In the genomic region with DNA sequence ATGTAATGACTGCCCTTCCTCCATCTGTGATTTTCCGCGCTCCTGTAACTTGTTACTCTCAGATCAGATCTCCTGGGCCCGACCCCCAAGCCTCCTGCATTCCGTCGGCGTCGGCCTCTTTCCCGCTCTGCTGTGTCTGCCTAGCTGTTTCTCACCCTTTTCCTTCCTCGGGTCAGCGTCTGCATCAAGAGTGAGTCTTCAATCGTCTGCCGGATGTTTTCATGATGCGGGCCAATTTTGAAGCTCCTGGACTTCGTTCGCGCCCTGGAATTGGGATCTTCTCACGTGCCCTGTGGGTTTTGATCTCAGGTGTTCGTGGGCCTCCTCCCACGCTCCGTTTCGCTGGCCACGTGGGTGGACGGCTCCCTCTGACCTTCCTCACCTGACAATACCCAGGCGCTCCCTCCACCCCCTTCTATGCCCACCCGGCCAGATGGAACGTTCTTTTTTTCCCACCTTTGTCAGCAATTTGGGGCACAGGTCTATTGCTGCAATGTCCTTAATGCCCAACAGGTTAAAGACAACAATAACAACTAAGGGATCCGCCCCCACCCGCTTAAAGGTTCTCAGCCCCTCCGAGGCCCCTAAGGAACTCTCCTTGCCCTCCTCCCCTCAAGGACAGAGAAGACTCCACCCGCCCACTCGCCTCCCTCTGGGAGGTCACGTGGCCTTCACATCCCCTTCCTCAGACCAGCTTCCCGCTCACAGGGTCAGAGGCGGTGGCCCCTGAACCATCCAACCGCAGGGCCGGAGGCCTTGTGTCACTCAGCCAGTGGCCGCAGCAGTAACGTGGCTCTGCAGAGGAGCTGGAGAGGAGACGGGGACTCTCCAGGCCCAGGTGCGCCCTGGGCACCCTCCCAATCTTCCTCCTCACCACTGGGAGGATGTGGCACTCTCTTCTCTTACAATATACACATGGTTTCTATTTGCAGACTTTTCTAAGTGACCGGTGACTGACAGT, we compare ENCODE assay signal across 21 cellular contexts.
DNase-seq lines count a peak whose midpoint lies in the region; ATAC-seq and TF ChIP-seq lines count a peak whose summit lies in the region.
"Had no signal": no experiment of that assay in that cellular context is flagged by ENCODE, and none has a peak within 500 bp of the region (broad histone marks: within the 10 kb centered on the region; RNA-seq: fewer than 3 reads in every experiment).

No MANE protein-coding gene starts in this region.

- DNase-seq in left ventricle myocardium superior (peak; percentile 11), heart right ventricle (no peak), RPMI8226 (peak; percentile 79), lung microvascular endothelial cell (ENCODE audit: low read depth in 2 of 2) (peak; percentile 46 to 71), upper lobe of right lung (peak; percentile 50), SIG-M5 (lab: John Stamatoyannopoulos, UW) (no peak), progenitor cell of endocrine pancreas (ENCODE audit: low spot score, unreplicated experiment) (no peak)
- DNase-seq: activated CD4-positive, alpha-beta T cell treated with anti-CD3 and anti-CD28 coated beads, Interleukin-2, amount 10 ng/mL, durations not matched to agents 7 days and 5 days; activated gamma-delta T cell; CD4-positive, CD25-positive, alpha-beta regulatory T cell; DMS 273 treated with DMSO at 0.1 percent for 48 hours; foreskin fibroblast; hypothalamus; NCI-H1436 treated with DMSO at 0.1 percent for 48 hours; NCI-H82; PC-3; retina; substantia nigra had no signal

- H3K9me3 Mint-ChIP-seq in progenitor cell of endocrine pancreas (ENCODE audit: low read depth), result no peaks in the 10 kb centered on the region
- H3K9me3 Mint-ChIP-seq: activated CD4-positive, alpha-beta T cell treated with anti-CD3 and anti-CD28 coated beads, Interleukin-2, amount 10 ng/mL, durations not matched to agents 7 days and 5 days; dendritic cell treated with granulocyte-macrophage colony-stimulating factor and Interleukin-4, amounts not matched to agents 40 ng/mL and 50 ng/mL, for 4 days; IgD-negative memory B cell had no signal

- TF ChIP-seq CTCF in heart right ventricle (IDR thresholded peaks at IDR 0.05) (no peak), upper lobe of right lung (IDR thresholded peaks at IDR 0.05) (no peak), progenitor cell of endocrine pancreas (IDR thresholded peaks at IDR 0.05; ENCODE audit: unreplicated experiment) (no peak)

- no peaks in the 10 kb centered on the region for H3K36me3 ChIP-seq in heart right ventricle
- no peaks in the 10 kb centered on the region for H3K36me3 ChIP-seq in upper lobe of right lung
- H3K36me3 ChIP-seq: SJSA1 had no signal

- H3K27me3 Mint-ChIP-seq in progenitor cell of endocrine pancreas, result peaks cover 27% of the 10 kb centered on the region

- H3K4me3 ChIP-seq in heart right ventricle, result no peak overlapping the region
- H3K4me3 ChIP-seq in upper lobe of right lung, result no peak overlapping the region
- H3K4me3 ChIP-seq: SJSA1 had no signal

- H3K9me3 ChIP-seq in heart right ventricle (no peaks in the 10 kb centered on the region), upper lobe of right lung (no peaks in the 10 kb centered on the region)
- H3K9me3 ChIP-seq: SJSA1 had no signal

- H3K4me1 Mint-ChIP-seq in progenitor cell of endocrine pancreas (ENCODE audit: low read depth), result no peaks in the 10 kb centered on the region
- H3K4me1 Mint-ChIP-seq: activated CD4-positive, alpha-beta T cell treated with anti-CD3 and anti-CD28 coated beads, Interleukin-2, amount 10 ng/mL, durations not matched to agents 7 days and 5 days; CD4-positive, CD25-positive, alpha-beta regulatory T cell; IgD-negative memory B cell had no signal

- no peak overlapping the region for H3K27ac Mint-ChIP-seq in progenitor cell of endocrine pancreas
- H3K27ac Mint-ChIP-seq: activated CD4-positive, alpha-beta T cell treated with anti-CD3 and anti-CD28 coated beads, Interleukin-2, amount 10 ng/mL, durations not matched to agents 7 days and 5 days; CD4-positive, CD25-positive, alpha-beta regulatory T cell; dendritic cell treated with granulocyte-macrophage colony-stimulating factor and Interleukin-4, amounts not matched to agents 40 ng/mL and 50 ng/mL, for 4 days; IgD-negative memory B cell had no signal

- H3K4me1 ChIP-seq in heart right ventricle (no peaks in the 10 kb centered on the region), upper lobe of right lung (no peaks in the 10 kb centered on the region)
- H3K4me1 ChIP-seq: SJSA1 had no signal

- H3K4me3 Mint-ChIP-seq in progenitor cell of endocrine pancreas (ENCODE audit: low read depth), result no peak overlapping the region
- H3K4me3 Mint-ChIP-seq: activated CD4-positive, alpha-beta T cell treated with anti-CD3 and anti-CD28 coated beads, Interleukin-2, amount 10 ng/mL, durations not matched to agents 7 days and 5 days; CD4-positive, CD25-positive, alpha-beta regulatory T cell; dendritic cell treated with granulocyte-macrophage colony-stimulating factor and Interleukin-4, amounts not matched to agents 40 ng/mL and 50 ng/mL, for 4 days; IgD-negative memory B cell had no signal

- WGBS in heart right ventricle, 2 donors, result 71 to 74% methylated on average over 41 of the region's 41 CpGs

- H3K27ac ChIP-seq in heart right ventricle (no peak overlapping the region), upper lobe of right lung (no peak overlapping the region)
- H3K27ac ChIP-seq: SJSA1 had no signal

- ATAC-seq in left ventricle myocardium superior, result no peak
- no peak for ATAC-seq in heart right ventricle
- ATAC-seq in upper lobe of right lung, result no peak
- ATAC-seq: PC-3 had no signal

- H3K27me3 ChIP-seq in heart right ventricle (peaks cover 0 to 78% (median 37%) of the 10 kb centered on the region in 7 donors), upper lobe of right lung (peaks cover 20% of the 10 kb centered on the region)

- intact Hi-C loops in left ventricle myocardium superior (cut with micrococcal nuclease) (no loop called here), heart right ventricle (cut with DNase I) (no loop called here), upper lobe of right lung (cut with DNase I) (no loop called here)

- H3K36me3 Mint-ChIP-seq in progenitor cell of endocrine pancreas (ENCODE audit: insufficient read depth), result no peaks in the 10 kb centered on the region
- H3K36me3 Mint-ChIP-seq: CD4-positive, CD25-positive, alpha-beta regulatory T cell had no signal

Comparison
In these comparisons a context has a peak if more than half of its experiments do, and no peak if none do; other contexts are left out.
1. DNase-seq: peak in left ventricle myocardium superior (single experiment), RPMI8226 (single experiment), lung microvascular endothelial cell (2 of 2) and upper lobe of right lung (single experiment); none in heart right ventricle (0 of 2), SIG-M5 (single experiment) and progenitor cell of endocrine pancreas (single experiment).